Comparison of ENCODE assay signal across 27 cellular contexts in genomic region chr5:161414896-161415295, GRCh38.
"Had no signal": no experiment of that assay in that cellular context is flagged by ENCODE, and none has a peak within 500 bp of the region (broad histone marks: within the 10 kb centered on the region; RNA-seq: fewer than 3 reads in every experiment).

No MANE protein-coding gene starts in this region.

- ATAC-seq: activated CD4-positive, CD25-positive, alpha-beta regulatory T cell treated with anti-CD3 and anti-CD28 coated beads, Interleukin-2, amount 50 U/mL, for 24 hours; activated CD8-positive, alpha-beta T cell treated with anti-CD3 and anti-CD28 coated beads for 36 hours; activated naive CD8-positive, alpha-beta T cell treated with anti-CD3 and anti-CD28 coated beads, Interleukin-2, amount 50 U/mL, for 24 hours; activated T-cell treated with anti-CD3 and anti-CD28 coated beads, Interleukin-2, amount 50 U/mL, for 4 hours; body of pancreas; effector memory CD8-positive, alpha-beta T cell; esophagus mucosa; T-helper 17 cell had no signal

- DNase-seq: activated B cell treated with CpG ODN at 0.5 μM for 24 hours; activated CD4-positive, alpha-beta T cell treated with anti-CD3 and anti-CD28 coated beads for 48 hours; activated CD4-positive, alpha-beta T cell treated with anti-CD3 and anti-CD28 coated beads, Interleukin-2, amount 50 U/mL, for 1 hour; activated CD4-positive, alpha-beta T cell treated with anti-CD3 and anti-CD28 coated beads, Interleukin-2, amount 50 U/mL, for 48 hours; activated CD8-positive, alpha-beta memory T cell treated with anti-CD3 and anti-CD28 coated beads for 24 hours; activated CD8-positive, alpha-beta T cell treated with anti-CD3 and anti-CD28 coated beads for 36 hours; activated effector memory CD4-positive, alpha-beta T cell treated with anti-CD3 and anti-CD28 coated beads, Interleukin-2, amount 50 U/mL, for 16 hours; activated naive CD4-positive, alpha-beta T cell treated with anti-CD3 and anti-CD28 coated beads for 36 hours; activated naive CD8-positive, alpha-beta T cell treated with anti-CD3 and anti-CD28 coated beads for 36 hours; activated naive CD8-positive, alpha-beta T cell treated with anti-CD3 and anti-CD28 coated beads, Interleukin-2, amount 50 U/mL, for 24 hours; activated T-cell treated with anti-CD3 and anti-CD28 coated beads, Interleukin-2, amount 50 U/mL, for 4 hours; adrenal gland; amygdala; aorta; body of pancreas; caudate nucleus; cortex of kidney; dermis blood vessel endothelial cell; effector CD4-positive, alpha-beta T cell; effector memory CD8-positive, alpha-beta T cell; foreskin fibroblast; head of caudate nucleus; T-helper 17 cell; T1000; WERI-Rb-1 had no signal
